17 cellular contexts compared by ENCODE assay signal in genomic region chr7:10075866-10076265, GRCh38.
DNase-seq lines count a peak whose midpoint lies in the region; ATAC-seq and TF ChIP-seq lines count a peak whose summit lies in the region.
"Had no signal": no experiment of that assay in that cellular context is flagged by ENCODE, and none has a peak within 500 bp of the region (broad histone marks: within the 10 kb centered on the region; RNA-seq: fewer than 3 reads in every experiment).

No MANE protein-coding gene starts in this region.

- no TSS peak for BruUV-seq in PC-3 (replicated peaks; lab: Mats Ljungman, UMichigan)

- no peak for ATAC-seq in PC-3
- ATAC-seq: HepG2 had no signal

- no peak overlapping the region for H3K4me3 ChIP-seq in PC-3 (ENCODE audit: low read length)
- H3K4me3 ChIP-seq: BLaER1 treated with 17β-estradiol and CSF1 and Interleukin-3, amounts not matched to agents 10 nM and 100 nM; GM23248 had no signal

- TF ChIP-seq CTCF in chondrocyte (IDR thresholded peaks at IDR 0.05) (no peak), PC-3 (conservative IDR thresholded peaks at IDR 0.05; ENCODE audit: low read depth, low read length) (no peak)

- H2AFZ ChIP-seq in PC-3 (ENCODE audit: low read length) = no peak overlapping the region
- H2AFZ ChIP-seq: GM23248 had no signal

- no peak overlapping the region for H3K4me3 Mint-ChIP-seq in chondrocyte (ENCODE audit: unreplicated experiment)
- H3K4me3 Mint-ChIP-seq: CD4-positive, CD25-positive, alpha-beta regulatory T cell had no signal

- no peaks in the 10 kb centered on the region for H3K9me3 ChIP-seq in PC-3 (ENCODE audit: low read length)

- intact Hi-C loops in PC-3 (cut with micrococcal nuclease) = no loop called here

- POLR2A ChIA-PET in PC-3 (lab: Charles Lee; ENCODE audit: unreplicated experiment) = no interaction called here

- no peaks in the 10 kb centered on the region for H3K36me3 Mint-ChIP-seq in chondrocyte (ENCODE audit: low read depth)
- H3K36me3 Mint-ChIP-seq: CD4-positive, CD25-positive, alpha-beta regulatory T cell had no signal

- H3K27ac Mint-ChIP-seq in chondrocyte (ENCODE audit: unreplicated experiment) = no peak overlapping the region
- H3K27ac Mint-ChIP-seq: CD4-positive, CD25-positive, alpha-beta regulatory T cell had no signal

- H3K79me2 ChIP-seq in PC-3 (ENCODE audit: low read length) = no peaks in the 10 kb centered on the region

- H3K4me1 ChIP-seq in PC-3 (ENCODE audit: insufficient read depth, low read length) = no peaks in the 10 kb centered on the region
- H3K4me1 ChIP-seq: BLaER1 treated with 17β-estradiol and CSF1 and Interleukin-3, amounts not matched to agents 10 nM and 100 nM had no signal

- DNase-seq in Ammon's horn (ENCODE audit: low spot score) = peak; percentile 35
- peak; percentile 9 for DNase-seq in SW480 (ENCODE audit: low spot score)
- peak; percentile 54 for DNase-seq in globus pallidus (ENCODE audit: low spot score)
- peak; percentile 72 for DNase-seq in pons (ENCODE audit: low spot score)
- no peak for DNase-seq in chondrocyte (ENCODE audit: low spot score)
- DNase-seq in PC-3 = no peak
- DNase-seq in HK-2 (ENCODE audit: unreplicated experiment) = no peak
- no peak for DNase-seq in activated CD4-positive, alpha-beta T cell treated with anti-CD3 and anti-CD28 coated beads for 1 hour
- DNase-seq: 8988T; AML-193; Calu3; CD4-positive, CD25-positive, alpha-beta regulatory T cell; DMS 273 treated with DMSO at 0.1 percent for 48 hours; GM23248; H7 had no signal

- no peak overlapping the region for H3K9ac ChIP-seq in PC-3 (ENCODE audit: low read length)
- H3K9ac ChIP-seq: BLaER1 treated with 17β-estradiol and CSF1 and Interleukin-3, amounts not matched to agents 10 nM and 100 nM; GM23248 had no signal

- no peaks in the 10 kb centered on the region for H3K36me3 ChIP-seq in PC-3 (ENCODE audit: low read depth, low read length)
- H3K36me3 ChIP-seq: BLaER1 treated with 17β-estradiol and CSF1 and Interleukin-3, amounts not matched to agents 10 nM and 100 nM had no signal

- no peaks in the 10 kb centered on the region for H3F3A ChIP-seq in PC-3 (ENCODE audit: low read length, unreplicated experiment)

- no peaks in the 10 kb centered on the region for H3K9me3 Mint-ChIP-seq in chondrocyte (ENCODE audit: low read depth)

- no peaks in the 10 kb centered on the region for H3K9me2 ChIP-seq in PC-3 (replicated peaks; ENCODE audit: low read length)

- H3K27me3 Mint-ChIP-seq in chondrocyte (ENCODE audit: low read depth) = no peaks in the 10 kb centered on the region
- H3K27me3 Mint-ChIP-seq: CD4-positive, CD25-positive, alpha-beta regulatory T cell had no signal

- H3K27ac ChIP-seq in PC-3 (ENCODE audit: low read length) = no peak overlapping the region
- H3K27ac ChIP-seq: BLaER1 treated with 17β-estradiol and CSF1 and Interleukin-3, amounts not matched to agents 10 nM and 100 nM; GM23248 had no signal

- no peaks in the 10 kb centered on the region for H4K20me1 ChIP-seq in PC-3 (ENCODE audit: low read length)
- H4K20me1 ChIP-seq: BLaER1 treated with 17β-estradiol and CSF1 and Interleukin-3, amounts not matched to agents 10 nM and 100 nM had no signal

- H3K4me1 Mint-ChIP-seq in chondrocyte (ENCODE audit: low read depth) = peaks cover 3% of the 10 kb centered on the region
- H3K4me1 Mint-ChIP-seq: CD4-positive, CD25-positive, alpha-beta regulatory T cell had no signal

- H3K27me3 ChIP-seq in PC-3 (ENCODE audit: low read length) = no peaks in the 10 kb centered on the region
- H3K27me3 ChIP-seq: BLaER1 treated with 17β-estradiol and CSF1 and Interleukin-3, amounts not matched to agents 10 nM and 100 nM had no signal

- H3K4me2 ChIP-seq in PC-3 (ENCODE audit: low read length) = no peak overlapping the region
- H3K4me2 ChIP-seq: BLaER1 treated with 17β-estradiol and CSF1 and Interleukin-3, amounts not matched to agents 10 nM and 100 nM had no signal

- CTCF ChIA-PET in PC-3 (lab: Charles Lee) = no interaction called here

Comparison
In these comparisons a context has a peak if more than half of its experiments do, and no peak if none do; other contexts are left out.
1. DNase-seq: peak in Ammon's horn (single experiment), SW480 (single experiment), globus pallidus (single experiment) and pons (single experiment); none in chondrocyte (single experiment), PC-3 (single experiment), HK-2 (single experiment) and activated CD4-positive, alpha-beta T cell treated with anti-CD3 and anti-CD28 coated beads for 1 hour (single experiment).